Comparison of ENCODE assay signal across 17 cellular contexts in the genomic region with DNA sequence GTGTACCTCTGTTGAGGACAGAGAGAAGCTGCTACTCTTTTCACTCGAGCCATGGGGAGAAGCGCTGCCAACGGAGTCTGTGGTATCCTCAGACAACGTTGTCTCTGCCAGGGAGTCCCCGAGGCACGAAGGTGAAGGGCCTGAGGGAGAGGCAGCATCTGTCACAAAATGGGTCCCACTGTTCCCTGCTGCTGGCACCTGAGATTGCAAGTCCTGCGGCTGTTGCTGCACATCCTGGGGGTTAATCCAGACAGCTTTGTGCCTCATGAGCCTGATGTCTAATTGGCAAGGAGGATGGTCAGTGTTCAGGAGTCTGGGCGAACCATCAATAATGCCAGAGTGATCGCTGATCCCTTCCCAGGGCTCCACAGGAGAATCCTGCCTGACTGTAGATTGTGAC. TPM values are rescaled to one million over a fixed set of nuclear protein-coding genes. Genes with fewer than 3 reads are reported as not detected.
"Had no signal": no experiment of that assay in that cellular context is flagged by ENCODE, and none has a peak within 500 bp of the region (broad histone marks: within the 10 kb centered on the region; RNA-seq: fewer than 3 reads in every experiment).

No MANE protein-coding gene starts in this region.

- H3K27me3 ChIP-seq: neural progenitor cell, pancreas, sigmoid colon, upper lobe of right lung had no signal

- H3K27ac ChIP-seq: heart left ventricle, neural progenitor cell, pancreas, sigmoid colon, thoracic aorta, upper lobe of right lung had no signal

- H3K9ac ChIP-seq: neural progenitor cell had no signal

- H2AFZ ChIP-seq: neural progenitor cell had no signal

- FAIRE-seq: bronchial epithelial cell, frontal cortex, kidney, pancreas had no signal

- DNase-seq: activated CD4-positive, alpha-beta T cell treated with anti-CD3 and anti-CD28 coated beads, Interleukin-2, amount 10 ng/mL, durations not matched to agents 24 days and 14 days; activated CD8-positive, alpha-beta T cell treated with anti-CD3 and anti-CD28 coated beads, Interleukin-2, amount 10 ng/mL, durations not matched to agents 7 days and 5 days; activated effector memory CD4-positive, alpha-beta T cell treated with Interleukin-2 at 50 U/mL for 16 hours; activated T-cell treated with anti-CD3 and anti-CD28 coated beads, Interleukin-2, amount 50 U/mL, for 24 hours; cerebellar nuclear complex; cortex of kidney; effector CD4-positive, alpha-beta T cell; heart left ventricle; kidney; pancreas; sigmoid colon; stimulated activated CD4-positive, alpha-beta T cell treated with anti-CD3 and anti-CD28 coated beads, Interleukin-4, amount 100 ng/mL, for 24 hours; upper lobe of right lung had no signal

- H3K4me3 ChIP-seq: heart left ventricle, neural progenitor cell, pancreas, sigmoid colon, thoracic aorta, upper lobe of right lung had no signal

- H3K4me1 ChIP-seq: pancreas had no signal

- H3K9me3 ChIP-seq: heart left ventricle, pancreas, sigmoid colon, thoracic aorta, upper lobe of right lung had no signal

- H3K36me3 ChIP-seq: neural progenitor cell, pancreas, sigmoid colon, thoracic aorta, upper lobe of right lung had no signal

- H3K4me2 ChIP-seq: neural progenitor cell had no signal

RNA-seq across cellular contexts. Expression of gene RUBCNL, which starts 15.0 kb away (rescaled TPM):
- total RNA-seq: bronchial epithelial cell had no signal
